Comparison of ENCODE assay signal across 9 cellular contexts in the genomic region with DNA sequence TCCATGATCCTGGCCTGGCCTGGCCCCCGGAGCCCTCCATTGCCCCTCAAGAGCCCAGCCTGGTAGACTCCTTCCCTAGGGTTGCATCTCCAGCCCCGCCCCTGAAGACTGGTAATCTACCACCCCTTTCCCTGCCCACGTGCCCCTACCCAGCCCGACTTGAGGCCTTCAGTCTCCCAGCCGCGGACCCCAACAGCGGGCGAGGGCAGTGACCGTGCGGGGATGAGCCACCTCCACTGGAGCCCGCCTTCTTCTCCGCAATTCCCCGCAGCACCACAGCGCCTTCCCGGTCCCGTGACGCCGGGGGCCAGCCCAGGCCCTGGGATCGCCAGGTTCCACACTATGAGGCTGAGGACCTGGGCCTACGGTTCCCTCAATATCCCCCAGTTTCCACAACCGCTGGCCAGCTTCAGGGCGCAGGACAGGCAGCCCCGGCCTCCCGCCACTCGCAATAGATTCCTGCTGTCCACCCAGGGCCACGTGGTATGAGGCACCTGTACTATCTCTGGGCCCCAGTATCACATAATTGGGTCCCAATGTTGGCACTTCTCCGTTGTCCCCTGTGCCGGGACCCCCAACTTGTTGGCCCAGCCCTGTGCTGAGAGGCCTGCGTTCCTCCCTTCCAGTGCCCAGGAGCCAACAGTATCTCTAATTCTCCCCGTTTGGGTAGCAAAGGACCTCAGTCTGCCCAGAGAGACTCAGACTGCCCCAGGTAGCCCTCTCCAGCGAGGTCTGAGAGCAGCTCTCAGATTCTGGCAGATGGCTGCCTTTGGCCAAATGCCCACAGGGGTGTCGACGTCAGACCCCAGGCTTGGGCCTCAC. TPM values are rescaled to one million over a fixed set of nuclear protein-coding genes. Genes with fewer than 3 reads are reported as not detected.
DNase-seq lines count a peak whose midpoint lies in the region; ATAC-seq and TF ChIP-seq lines count a peak whose summit lies in the region.
"Had no signal": no experiment of that assay in that cellular context is flagged by ENCODE, and none has a peak within 500 bp of the region (broad histone marks: within the 10 kb centered on the region; RNA-seq: fewer than 3 reads in every experiment).

No MANE protein-coding gene starts in this region.

- H3K4me3 ChIP-seq in right lobe of liver (no peak overlapping the region), suprapubic skin (no peak overlapping the region), esophagus muscularis mucosa (peak overlapping the region in 1 of 4 donors; percentile 53)

- TF ChIP-seq POLR2A in right lobe of liver (IDR thresholded peaks at IDR 0.05) (no peak), suprapubic skin (IDR thresholded peaks at IDR 0.05) (no peak), esophagus muscularis mucosa (IDR thresholded peaks at IDR 0.05; ENCODE audit: low read depth) (no peak)

- H3K9me3 Mint-ChIP-seq in activated naive CD4-positive, alpha-beta T cell treated with anti-CD3 and anti-CD28 coated beads, Interleukin-2, amount 50 U/mL, for 72 hours: no peaks in the 10 kb centered on the region

- TF ChIP-seq EP300 in suprapubic skin (IDR thresholded peaks at IDR 0.05) (no peak), esophagus muscularis mucosa (IDR thresholded peaks at IDR 0.05) (no peak)

- TF ChIP-seq CTCF in right lobe of liver (IDR thresholded peaks at IDR 0.05) (no peak), suprapubic skin (IDR thresholded peaks at IDR 0.05) (no peak), esophagus muscularis mucosa (IDR thresholded peaks at IDR 0.05) (no peak)

- no peak for ATAC-seq in activated naive CD4-positive, alpha-beta T cell treated with anti-CD3 and anti-CD28 coated beads, Interleukin-2, amount 50 U/mL, for 72 hours
- ATAC-seq in right lobe of liver (peak in 1 of 4 donors; percentile 2), GM21526 (IDR thresholded peaks at IDR 0.05; ENCODE audit: low FRiP score, unreplicated experiment) (no peak)

- intact Hi-C loops in right lobe of liver (cut with DNase I) (no loop called here), esophagus muscularis mucosa (cut with DNase I) (no loop called here)

- 91% methylated on average over 32 of the region's 33 CpGs for WGBS in right lobe of liver (ENCODE audit: insufficient coverage, low coverage, low lambda C conversion rate, missing lambda C conversion rate)
- 87% methylated on average over 33 of the region's 33 CpGs for WGBS in suprapubic skin
- WGBS in esophagus muscularis mucosa: 88% methylated on average over 33 of the region's 33 CpGs

- no peak overlapping the region for H3K27ac Mint-ChIP-seq in activated naive CD4-positive, alpha-beta T cell treated with anti-CD3 and anti-CD28 coated beads, Interleukin-2, amount 50 U/mL, for 72 hours

- peak; percentile 8 for DNase-seq in activated CD4-positive, alpha-beta T cell treated with anti-CD3 and anti-CD28 coated beads for 1 hour
- DNase-seq in activated CD4-positive, alpha-beta T cell treated with anti-CD3 and anti-CD28 coated beads, Interleukin-2, amount 50 U/mL, for 1 hour: no peak
- DNase-seq in activated naive CD4-positive, alpha-beta T cell treated with anti-CD3 and anti-CD28 coated beads, Interleukin-2, amount 50 U/mL, for 72 hours (ENCODE audit: low spot score in 2 of 2): peak; percentile 2 to 56
- DNase-seq in right lobe of liver (peak; percentile 28 to 68 (median 63)), suprapubic skin (ENCODE audit: low spot score in 2 of 2) (peak; percentile 74 to 88), RPMI8226 (no peak), esophagus muscularis mucosa (ENCODE audit: extremely low spot score) (no peak)
- DNase-seq: NCI-H1694 treated with DMSO at 0.1 percent for 48 hours had no signal

- no peaks in the 10 kb centered on the region for H3K36me3 Mint-ChIP-seq in activated naive CD4-positive, alpha-beta T cell treated with anti-CD3 and anti-CD28 coated beads, Interleukin-2, amount 50 U/mL, for 72 hours

- H3K4me1 ChIP-seq in right lobe of liver (peaks cover 0 to 10% (median 0%) of the 10 kb centered on the region in 4 donors), suprapubic skin (peaks cover 19% of the 10 kb centered on the region), esophagus muscularis mucosa (peaks cover 13 to 17% (median 15%) of the 10 kb centered on the region in 4 donors)

- H3K27me3 ChIP-seq in right lobe of liver: peaks cover 7 to 17% of the 10 kb centered on the region in 2 donors
- H3K27me3 ChIP-seq in suprapubic skin: peaks cover 65% of the 10 kb centered on the region
- peaks cover 14 to 79% (median 26%) of the 10 kb centered on the region in 4 donors for H3K27me3 ChIP-seq in esophagus muscularis mucosa

- H3K9me3 ChIP-seq in right lobe of liver (no peaks in the 10 kb centered on the region), suprapubic skin (no peaks in the 10 kb centered on the region), esophagus muscularis mucosa (no peaks in the 10 kb centered on the region)

- H3K36me3 ChIP-seq in right lobe of liver (no peaks in the 10 kb centered on the region), suprapubic skin (no peaks in the 10 kb centered on the region), esophagus muscularis mucosa (no peaks in the 10 kb centered on the region)

- no peak overlapping the region for H3K27ac ChIP-seq in right lobe of liver
- H3K27ac ChIP-seq in suprapubic skin: no peak overlapping the region
- no peak overlapping the region for H3K27ac ChIP-seq in esophagus muscularis mucosa (replicated peaks in 1 of 4)

RNA-seq across cellular contexts. Expression of a gene that starts 1.1 kb away (rescaled TPM):
- not detected for total RNA-seq in activated naive CD4-positive, alpha-beta T cell treated with anti-CD3 and anti-CD28 coated beads, Interleukin-2, amount 50 U/mL, for 72 hours
- under 1 TPM; 0.19 to 0.84 (median 0.32) TPM for total RNA-seq in right lobe of liver
- total RNA-seq in suprapubic skin: 10 to 100 TPM; 32.8 to 61.2 (median 40.4) TPM
- 1 to 10 TPM in 2 of 4 donors, not detected in 2; 1.3 to 2.2 TPM for total RNA-seq in esophagus muscularis mucosa

RNA-seq across cellular contexts. Expression of a gene that starts 21.4 kb away (rescaled TPM):
- 1 to 10 TPM in 1 of 2 donors, under 1 TPM in 1; 0.27 to 1.4 TPM for total RNA-seq in activated naive CD4-positive, alpha-beta T cell treated with anti-CD3 and anti-CD28 coated beads, Interleukin-2, amount 50 U/mL, for 72 hours
- total RNA-seq in right lobe of liver: 1 to 10 TPM in 2 of 6 experiments, under 1 TPM in 4; 0.43 to 1.3 (median 0.82) TPM
- total RNA-seq in suprapubic skin: 1 to 10 TPM in 3 of 4 donors, under 1 TPM in 1; 0.26 to 4.0 (median 2.6) TPM
- total RNA-seq in esophagus muscularis mucosa: 1 to 10 TPM; 2.1 to 7.4 (median 5.4) TPM

Comparison
In these comparisons a context has a peak if more than half of its experiments do, and no peak if none do; other contexts are left out.
1. DNase-seq: peak in activated CD4-positive, alpha-beta T cell treated with anti-CD3 and anti-CD28 coated beads for 1 hour (single experiment), activated naive CD4-positive, alpha-beta T cell treated with anti-CD3 and anti-CD28 coated beads, Interleukin-2, amount 50 U/mL, for 72 hours (2 of 2), right lobe of liver (3 of 3) and suprapubic skin (2 of 2); none in activated CD4-positive, alpha-beta T cell treated with anti-CD3 and anti-CD28 coated beads, Interleukin-2, amount 50 U/mL, for 1 hour (single experiment), RPMI8226 (single experiment) and esophagus muscularis mucosa (single experiment).
2. RNA of a gene that starts 1.1 kb away (total RNA-seq): 32.8 to 61.2 TPM in suprapubic skin; 1.3 to 2.2 TPM in esophagus muscularis mucosa, 0.19 to 0.84 TPM in right lobe of liver and not detected in activated naive CD4-positive, alpha-beta T cell treated with anti-CD3 and anti-CD28 coated beads, Interleukin-2, amount 50 U/mL, for 72 hours; every median in the first group is over 10 times any median in the second.